Comparison of ENCODE assay signal across 15 cellular contexts in genomic region chr5:61620660-61621650, GRCh38.
A peak's percentile ranks its signal among the peaks of the same experiment; 100 is the strongest.
DNase-seq lines count a peak whose midpoint lies in the region; ATAC-seq and TF ChIP-seq lines count a peak whose summit lies in the region.
"Had no signal": no experiment of that assay in that cellular context is flagged by ENCODE, and none has a peak within 500 bp of the region (broad histone marks: within the 10 kb centered on the region; RNA-seq: fewer than 3 reads in every experiment).

No MANE protein-coding gene starts in this region.

- POLR2A ChIA-PET in naive thymus-derived CD8-positive, alpha-beta T cell (lab: Charles Lee): no interaction called here

- H4K20me1 ChIP-seq in BLaER1 treated with 17β-estradiol and CSF1 and Interleukin-3, amounts not matched to agents 10 nM and 100 nM: peaks cover 0 to 7% (median 0%) of the 10 kb centered on the region in 11 experiments; a peak in 4 of 22 replicates

- no peaks in the 10 kb centered on the region for H3K9me3 Mint-ChIP-seq in naive thymus-derived CD8-positive, alpha-beta T cell
- H3K9me3 Mint-ChIP-seq: activated B cell treated with CpG ODN at 0.5 μM for 24 hours, neural crest cell had no signal

- H3K4me1 ChIP-seq in BLaER1 treated with 17β-estradiol and CSF1 and Interleukin-3, amounts not matched to agents 10 nM and 100 nM: peaks cover 27 to 52% (median 47%) of the 10 kb centered on the region in 10 experiments

- no peak overlapping the region for H3K27ac Mint-ChIP-seq in naive thymus-derived CD8-positive, alpha-beta T cell
- H3K27ac Mint-ChIP-seq: activated B cell treated with CpG ODN at 0.5 μM for 24 hours had no signal

- H3K36me3 ChIP-seq in BLaER1 treated with 17β-estradiol and CSF1 and Interleukin-3, amounts not matched to agents 10 nM and 100 nM: no peaks in the 10 kb centered on the region
- no peaks in the 10 kb centered on the region for H3K36me3 ChIP-seq in WERI-Rb-1

- peaks cover 0 to 25% (median 4%) of the 10 kb centered on the region in 4 donors for H3K4me1 Mint-ChIP-seq in naive thymus-derived CD8-positive, alpha-beta T cell

- H3K27me3 ChIP-seq in BLaER1 treated with 17β-estradiol and CSF1 and Interleukin-3, amounts not matched to agents 10 nM and 100 nM: peaks cover 12 to 31% (median 20%) of the 10 kb centered on the region in 11 experiments
- H3K27me3 ChIP-seq in WERI-Rb-1 (ENCODE audit: insufficient read depth, low read depth, severe bottlenecking): peaks cover 15% of the 10 kb centered on the region

- ATAC-seq in left ventricle myocardium superior (peak; percentile 39), GM18867 (IDR thresholded peaks at IDR 0.05; ENCODE audit: unreplicated experiment) (no peak)
- ATAC-seq in naive thymus-derived CD8-positive, alpha-beta T cell: no peak

- H3K4me2 ChIP-seq in BLaER1 treated with 17β-estradiol and CSF1 and Interleukin-3, amounts not matched to agents 10 nM and 100 nM: peak overlapping the region in 10 of 11 experiments; percentile 60 to 90 (median 83); a peak in 19 of 22 replicates

- peaks cover 6 to 20% (median 19%) of the 10 kb centered on the region in 5 donors for H3K27me3 Mint-ChIP-seq in naive thymus-derived CD8-positive, alpha-beta T cell

- intact Hi-C loops in left ventricle myocardium superior (cut with micrococcal nuclease): no loop called here

- H3K27ac ChIP-seq in BLaER1 treated with 17β-estradiol and CSF1 and Interleukin-3, amounts not matched to agents 10 nM and 100 nM: no peak overlapping the region; a peak in 1 of 22 replicates
- no peak overlapping the region for H3K27ac ChIP-seq in WERI-Rb-1

- H3K9ac ChIP-seq in BLaER1 treated with 17β-estradiol and CSF1 and Interleukin-3, amounts not matched to agents 10 nM and 100 nM: no peak overlapping the region

- no peak for TF ChIP-seq CTCF in WERI-Rb-1 (IDR thresholded peaks at IDR 0.05; ENCODE audit: low read depth, low read length)

- no peaks in the 10 kb centered on the region for H3K36me3 Mint-ChIP-seq in naive thymus-derived CD8-positive, alpha-beta T cell

- no peak overlapping the region for H3K4me3 ChIP-seq in BLaER1 treated with 17β-estradiol and CSF1 and Interleukin-3, amounts not matched to agents 10 nM and 100 nM
- no peak overlapping the region for H3K4me3 ChIP-seq in WERI-Rb-1 (ENCODE audit: low read depth, low read length)

- DNase-seq in amygdala (lab: John Stamatoyannopoulos, UW): peak; percentile 35 to 96 (median 86)
- DNase-seq in left ventricle myocardium superior: no peak
- DNase-seq in putamen (ENCODE audit: low spot score): peak; percentile 97
- DNase-seq in naive thymus-derived CD8-positive, alpha-beta T cell: no peak
- DNase-seq in WERI-Rb-1: no peak
- no peak for DNase-seq in mesenteric fat pad (ENCODE audit: low spot score)
- DNase-seq: activated B cell treated with CpG ODN at 0.5 μM for 24 hours, mammary epithelial cell, NCI-H2081 treated with DMSO at 0.1 percent for 48 hours, NCI-H526, small intestine, SW 1271 had no signal

- H3K4me3 Mint-ChIP-seq in naive thymus-derived CD8-positive, alpha-beta T cell: no peak overlapping the region
- H3K4me3 Mint-ChIP-seq: activated B cell treated with CpG ODN at 0.5 μM for 24 hours, neural crest cell had no signal

- H3K9me3 ChIP-seq in BLaER1 treated with 17β-estradiol and CSF1 and Interleukin-3, amounts not matched to agents 10 nM and 100 nM (replicated peaks in 1 of 11): no peaks in the 10 kb centered on the region
- H3K9me3 ChIP-seq in WERI-Rb-1 (ENCODE audit: severe bottlenecking): no peaks in the 10 kb centered on the region

Comparison
In these comparisons a context has a peak if more than half of its experiments do, and no peak if none do; other contexts are left out.
1. DNase-seq: peak in amygdala (56 of 56) and putamen (single experiment); none in left ventricle myocardium superior (single experiment), naive thymus-derived CD8-positive, alpha-beta T cell (0 of 10), WERI-Rb-1 (single experiment) and mesenteric fat pad (single experiment).